20 cellular contexts compared by ENCODE assay signal in the genomic region with DNA sequence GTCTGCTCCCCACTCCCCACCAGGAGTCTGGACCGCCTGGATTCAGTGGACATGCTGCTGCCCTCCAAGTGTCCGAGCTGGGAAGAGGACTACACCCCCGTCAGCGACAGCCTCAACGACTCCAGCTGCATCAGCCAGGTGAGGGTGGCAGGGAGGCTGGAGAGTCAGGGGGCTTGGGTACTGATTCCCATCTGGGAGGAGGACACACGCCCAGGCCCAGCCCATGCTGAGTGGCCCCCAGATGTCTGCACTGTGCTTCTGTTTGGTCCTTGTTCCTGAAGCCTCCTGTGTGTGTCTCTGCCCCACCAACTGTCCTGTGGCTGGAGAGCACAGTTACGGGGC.
DNase-seq lines count a peak whose midpoint lies in the region; ATAC-seq and TF ChIP-seq lines count a peak whose summit lies in the region.
"Had no signal": no experiment of that assay in that cellular context is flagged by ENCODE, and none has a peak within 500 bp of the region (broad histone marks: within the 10 kb centered on the region; RNA-seq: fewer than 3 reads in every experiment).

No MANE protein-coding gene starts in this region.

- H3K4me3 ChIP-seq in neural cell (ENCODE audit: low read length) (no peak overlapping the region), trophoblast cell (ENCODE audit: low read depth, low read length) (no peak overlapping the region)
- H3K4me3 ChIP-seq: BLaER1, GM23338, left lung, prostate gland, sigmoid colon, SJSA1, tibial artery had no signal

- no peaks in the 10 kb centered on the region for H4K20me1 ChIP-seq in neural cell (ENCODE audit: insufficient read depth)
- H4K20me1 ChIP-seq: BLaER1 had no signal

- no peak overlapping the region for H2AK5ac ChIP-seq in trophoblast cell (ENCODE audit: low read length)

- no peak overlapping the region for H3K18ac ChIP-seq in trophoblast cell (ENCODE audit: low read length)

- WGBS in trophoblast cell (ENCODE audit: extremely low coverage, insufficient coverage, insufficient read length) = no CpG with 5 or more reads among the region's 7 CpGs

- H3K36me3 ChIP-seq in neural cell (ENCODE audit: insufficient read depth, low read length) (no peaks in the 10 kb centered on the region), trophoblast cell (ENCODE audit: control insufficient read depth in 1 of 2, insufficient read depth in 2 of 2, low read length in 2 of 2) (no peaks in the 10 kb centered on the region)
- H3K36me3 ChIP-seq: BLaER1, left lung, prostate gland, sigmoid colon, SJSA1, tibial artery had no signal

- H3K9me3 Mint-ChIP-seq in HFFc6 = no peaks in the 10 kb centered on the region
- H3K9me3 Mint-ChIP-seq: activated B cell treated with CpG ODN at 0.5 μM for 24 hours; activated naive CD8-positive, alpha-beta T cell treated with anti-CD3 and anti-CD28 coated beads, Interleukin-2, amount 50 U/mL, for 24 hours; effector memory CD8-positive, alpha-beta T cell; GM23338 had no signal

- H3K27ac ChIP-seq in C4-2B (no peak overlapping the region), VCaP (peak overlapping the region; percentile 90; the same call in 1 of the 2 replicates), neural cell (ENCODE audit: low read length) (no peak overlapping the region), foreskin keratinocyte (no peak overlapping the region), trophoblast cell (ENCODE audit: low read depth, low read length) (no peak overlapping the region)
- H3K27ac ChIP-seq: BLaER1, left lung, prostate gland, sigmoid colon, SJSA1, tibial artery had no signal

- H2BK120ac ChIP-seq in trophoblast cell (ENCODE audit: insufficient read depth, low read length, poor library complexity) = no peak overlapping the region

- H3K14ac ChIP-seq in trophoblast cell (ENCODE audit: low read length) = no peak overlapping the region

- H3K79me2 ChIP-seq in neural cell (replicated peaks; ENCODE audit: insufficient read depth, low read length) = no peaks in the 10 kb centered on the region
- H3K79me2 ChIP-seq in trophoblast cell (ENCODE audit: control insufficient read depth, insufficient read depth, low read length, poor library complexity) = no peaks in the 10 kb centered on the region

- TF ChIP-seq RAD21 in neural cell (conservative IDR thresholded peaks at IDR 0.05) = no peak

- TF ChIP-seq CTCF in C4-2B (conservative IDR thresholded peaks at IDR 0.05) (peak; percentile 70), HFFc6 (IDR thresholded peaks at IDR 0.05) (peak; percentile 61), VCaP (conservative IDR thresholded peaks at IDR 0.05) (peak; percentile 30), neural cell (IDR thresholded peaks at IDR 0.05; ENCODE audit: poor library complexity, severe bottlenecking) (no peak), foreskin keratinocyte (conservative IDR thresholded peaks at IDR 0.05) (no peak)

- no peak for ATAC-seq in foreskin keratinocyte
- ATAC-seq: activated naive CD8-positive, alpha-beta T cell treated with anti-CD3 and anti-CD28 coated beads, Interleukin-2, amount 50 U/mL, for 24 hours had no signal

- H3K4me1 ChIP-seq in foreskin keratinocyte (no peaks in the 10 kb centered on the region), trophoblast cell (ENCODE audit: control insufficient read depth in 1 of 2, insufficient read depth in 2 of 2, low read length in 2 of 2) (no peaks in the 10 kb centered on the region)
- H3K4me1 ChIP-seq: BLaER1, prostate gland had no signal

- H3K9ac ChIP-seq in neural cell (ENCODE audit: low read length) (no peak overlapping the region), trophoblast cell (ENCODE audit: low read length) (no peak overlapping the region)
- H3K9ac ChIP-seq: BLaER1 had no signal

- no peak overlapping the region for H2BK5ac ChIP-seq in trophoblast cell (ENCODE audit: low read depth, low read length, poor library complexity)

- H3K23ac ChIP-seq in trophoblast cell (ENCODE audit: low read length) = no peak overlapping the region

- H3K27ac Mint-ChIP-seq in HFFc6 = no peak overlapping the region
- H3K27ac Mint-ChIP-seq: activated B cell treated with CpG ODN at 0.5 μM for 24 hours; activated naive CD8-positive, alpha-beta T cell treated with anti-CD3 and anti-CD28 coated beads, Interleukin-2, amount 50 U/mL, for 24 hours; effector memory CD8-positive, alpha-beta T cell; GM23338 had no signal

- no peak for TF ChIP-seq EP300 in neural cell (conservative IDR thresholded peaks at IDR 0.05; ENCODE audit: poor library complexity, severe bottlenecking)

- no peaks in the 10 kb centered on the region for H3K9me2 ChIP-seq in neural cell (ENCODE audit: insufficient read depth, low read length)

- H3K79me1 ChIP-seq in trophoblast cell (ENCODE audit: low read length) = no peaks in the 10 kb centered on the region

- H2AFZ ChIP-seq in neural cell (ENCODE audit: low read depth, low read length) (no peak overlapping the region), trophoblast cell (ENCODE audit: insufficient read depth, low read length, poor library complexity) (no peak overlapping the region)
- H2AFZ ChIP-seq: GM23338 had no signal

- H3K4ac ChIP-seq in trophoblast cell (ENCODE audit: low read depth, low read length) = no peak overlapping the region

- H3K4me3 Mint-ChIP-seq in HFFc6 = no peak overlapping the region
- H3K4me3 Mint-ChIP-seq: activated B cell treated with CpG ODN at 0.5 μM for 24 hours; activated naive CD8-positive, alpha-beta T cell treated with anti-CD3 and anti-CD28 coated beads, Interleukin-2, amount 50 U/mL, for 24 hours; effector memory CD8-positive, alpha-beta T cell; GM23338 had no signal

- no peaks in the 10 kb centered on the region for H3K36me3 Mint-ChIP-seq in HFFc6 (ENCODE audit: low read depth)

- H3K27me3 ChIP-seq in neural cell (ENCODE audit: insufficient read depth, low read depth, low read length) (no peaks in the 10 kb centered on the region), foreskin keratinocyte (peaks cover 6% of the 10 kb centered on the region), trophoblast cell (ENCODE audit: insufficient read depth, low read length) (no peaks in the 10 kb centered on the region)
- H3K27me3 ChIP-seq: BLaER1 had no signal

- DNase-seq in HFFc6 (no peak), foreskin keratinocyte (no peak), NCI-H226 (no peak), trophoblast cell (no peak), NCI-H187 (lab: John Stamatoyannopoulos, UW) (no peak)
- DNase-seq: NCI-H1417 treated with DMSO at 0.1 percent for 48 hours, NCI-H2081 treated with DMSO at 0.1 percent for 48 hours, sigmoid colon had no signal

- H4K12ac ChIP-seq in trophoblast cell (ENCODE audit: low read depth, low read length) = no peak overlapping the region

- no peak overlapping the region for H3K4me2 ChIP-seq in neural cell (ENCODE audit: low read length)
- H3K4me2 ChIP-seq in trophoblast cell (ENCODE audit: low read length) = no peak overlapping the region
- H3K4me2 ChIP-seq: BLaER1, GM23338 had no signal

- H3K27me3 Mint-ChIP-seq in HFFc6 (ENCODE audit: insufficient read depth) = peaks cover 25% of the 10 kb centered on the region

- H4K8ac ChIP-seq in trophoblast cell (ENCODE audit: low read depth, low read length) = no peak overlapping the region

- no peak overlapping the region for H4K91ac ChIP-seq in trophoblast cell (ENCODE audit: low read depth, low read length)

- no peak overlapping the region for H2BK12ac ChIP-seq in trophoblast cell (ENCODE audit: low read length)

- H3F3A ChIP-seq in neural cell (ENCODE audit: insufficient read depth, low read length, poor library complexity, severe bottlenecking) = no peaks in the 10 kb centered on the region

- H3K4me1 Mint-ChIP-seq in HFFc6 (ENCODE audit: low read depth) = no peaks in the 10 kb centered on the region
- H3K4me1 Mint-ChIP-seq: activated naive CD8-positive, alpha-beta T cell treated with anti-CD3 and anti-CD28 coated beads, Interleukin-2, amount 50 U/mL, for 24 hours had no signal

- no peaks in the 10 kb centered on the region for H3K9me3 ChIP-seq in neural cell (ENCODE audit: low read length)
- peaks cover 2% of the 10 kb centered on the region for H3K9me3 ChIP-seq in trophoblast cell (ENCODE audit: insufficient read depth, low read depth, low read length)
- H3K9me3 ChIP-seq: BLaER1, left lung, prostate gland, sigmoid colon, SJSA1, tibial artery had no signal

TF ChIP-seq in neural cell, 6 proteins besides CTCF, POLR2A, EP300 and RAD21:
- TF ChIP-seq REST (IDR thresholded peaks at IDR 0.05; ENCODE audit: borderline replicate concordance) = no peak
- peak; percentile 36 for TF ChIP-seq SMC3 (conservative IDR thresholded peaks at IDR 0.05; ENCODE audit: poor library complexity)
- TF ChIP-seq POLR2AphosphoS5 (IDR thresholded peaks at IDR 0.05) = no peak

Comparison
In these comparisons a context has a peak if more than half of its experiments do, and no peak if none do; other contexts are left out.
1. CTCF ChIP-seq: peak in C4-2B (single experiment), HFFc6 (single experiment) and VCaP (single experiment); none in neural cell (single experiment) and foreskin keratinocyte (single experiment).